In genomic region chr21:36908260-36908908, GRCh38 we compare ENCODE assay signal across 17 cellular contexts. TPM values are rescaled to one million over a fixed set of nuclear protein-coding genes. Genes with fewer than 3 reads are reported as not detected.
DNase-seq lines count a peak whose midpoint lies in the region; ATAC-seq and TF ChIP-seq lines count a peak whose summit lies in the region.
"Had no signal": no experiment of that assay in that cellular context is flagged by ENCODE, and none has a peak within 500 bp of the region (broad histone marks: within the 10 kb centered on the region; RNA-seq: fewer than 3 reads in every experiment).

No MANE protein-coding gene starts in this region.

- TF ChIP-seq POLR2A in heart left ventricle (IDR thresholded peaks at IDR 0.05) = no peak

- intact Hi-C loops in psoas muscle (cut with DNase I) (no loop called here), heart left ventricle (cut with DNase I) (no loop called here)

- H3K9me3 ChIP-seq in osteoblast (ENCODE audit: low read depth, low read length) = no peaks in the 10 kb centered on the region
- no peaks in the 10 kb centered on the region for H3K9me3 ChIP-seq in psoas muscle
- no peaks in the 10 kb centered on the region for H3K9me3 ChIP-seq in heart left ventricle
- H3K9me3 ChIP-seq: gastroesophageal sphincter, neutrophil, vagina had no signal

- peaks cover 16% of the 10 kb centered on the region for H3K79me2 ChIP-seq in osteoblast (ENCODE audit: insufficient read depth, low read length)

- no peaks in the 10 kb centered on the region for H3K27me3 Mint-ChIP-seq in activated T-cell treated with anti-CD3 and anti-CD28 coated beads, Interleukin-2, amount 50 U/mL, for 24 hours
- H3K27me3 Mint-ChIP-seq in activated T-cell treated with anti-CD3 and anti-CD28 coated beads, Interleukin-2, amount 50 U/mL, for 4 hours (ENCODE audit: low read depth) = no peaks in the 10 kb centered on the region

- peaks cover 48% of the 10 kb centered on the region for H3K4me1 Mint-ChIP-seq in activated T-cell treated with anti-CD3 and anti-CD28 coated beads, Interleukin-2, amount 50 U/mL, for 24 hours (ENCODE audit: low read depth)
- peaks cover 30% of the 10 kb centered on the region for H3K4me1 Mint-ChIP-seq in activated T-cell treated with anti-CD3 and anti-CD28 coated beads, Interleukin-2, amount 50 U/mL, for 4 hours (ENCODE audit: low read depth)

- TF ChIP-seq CTCF in choroid plexus epithelial cell (conservative IDR thresholded peaks at IDR 0.05; ENCODE audit: low read depth, low read length) (peak; percentile 27), osteoblast (IDR thresholded peaks at IDR 0.05; ENCODE audit: extremely low read depth, low read depth, low read length) (peak; percentile 29), psoas muscle (IDR thresholded peaks at IDR 0.05) (no peak), heart left ventricle (IDR thresholded peaks at IDR 0.05) (no peak)

- H3K27me3 ChIP-seq in osteoblast (ENCODE audit: insufficient read depth, low read length) = no peaks in the 10 kb centered on the region
- H3K27me3 ChIP-seq in psoas muscle (ENCODE audit: insufficient read depth in 3 of 3, low read length in 2 of 3) = no peaks in the 10 kb centered on the region
- H3K27me3 ChIP-seq in heart left ventricle = no peaks in the 10 kb centered on the region
- H3K27me3 ChIP-seq: gastroesophageal sphincter, neutrophil, vagina had no signal

- H3K4me1 ChIP-seq in osteoblast (ENCODE audit: insufficient read depth, low read length) = peaks cover 21% of the 10 kb centered on the region
- H3K4me1 ChIP-seq in psoas muscle = peaks cover 8% of the 10 kb centered on the region
- peaks cover 0 to 7% (median 0%) of the 10 kb centered on the region in 12 donors for H3K4me1 ChIP-seq in heart left ventricle
- H3K4me1 ChIP-seq: gastroesophageal sphincter, vagina had no signal

- peak overlapping the region; percentile 99 for H3K27ac ChIP-seq in osteoblast (ENCODE audit: low read depth, low read length)
- H3K27ac ChIP-seq in psoas muscle = no peak overlapping the region
- no peak overlapping the region for H3K27ac ChIP-seq in heart left ventricle
- H3K27ac ChIP-seq: gastroesophageal sphincter, neutrophil, vagina had no signal

- no peak for ATAC-seq in activated T-cell treated with anti-CD3 and anti-CD28 coated beads, Interleukin-2, amount 50 U/mL, for 4 hours
- ATAC-seq in psoas muscle = no peak
- no peak for ATAC-seq in heart left ventricle
- ATAC-seq: gastroesophageal sphincter; stimulated activated naive CD8-positive, alpha-beta T cell treated with anti-CD3 and anti-CD28 coated beads, Interleukin-15, Interleukin-2, amounts not matched to agents 100 U/mL and 50 U/mL, for 24 hours had no signal

- 87 to 95% (median 91%) methylated on average over 3 of the region's 3 CpGs for WGBS in psoas muscle, 3 donors
- 76 to 98% (median 88%) methylated on average over 3 of the region's 3 CpGs for WGBS in heart left ventricle, 4 donors

- no peak overlapping the region for H3K4me2 ChIP-seq in osteoblast (ENCODE audit: insufficient read depth, low read length)

- no peak overlapping the region for H3K4me3 ChIP-seq in choroid plexus epithelial cell (ENCODE audit: low read depth, low read length)
- H3K4me3 ChIP-seq in osteoblast (ENCODE audit: insufficient read depth, low read length) = no peak overlapping the region
- H3K4me3 ChIP-seq in psoas muscle = no peak overlapping the region
- no peak overlapping the region for H3K4me3 ChIP-seq in heart left ventricle
- H3K4me3 ChIP-seq: gastroesophageal sphincter, vagina had no signal

- H3K27ac Mint-ChIP-seq in activated T-cell treated with anti-CD3 and anti-CD28 coated beads, Interleukin-2, amount 50 U/mL, for 24 hours = peak overlapping the region; percentile 61

- H3K36me3 ChIP-seq in osteoblast (ENCODE audit: insufficient read depth, low read length) (no peaks in the 10 kb centered on the region), psoas muscle (ENCODE audit: insufficient read depth in 1 of 2, low read depth in 1 of 2) (no peaks in the 10 kb centered on the region), heart left ventricle (no peaks in the 10 kb centered on the region)
- H3K36me3 ChIP-seq: gastroesophageal sphincter, neutrophil, vagina had no signal

- no peak for DNase-seq in activated T-cell treated with anti-CD3 and anti-CD28 coated beads, Interleukin-2, amount 50 U/mL, for 24 hours
- no peak for DNase-seq in activated T-cell treated with anti-CD3 and anti-CD28 coated beads, Interleukin-2, amount 50 U/mL, for 4 hours
- peak; percentile 14 for DNase-seq in NCI-H226
- DNase-seq in choroid plexus epithelial cell (ENCODE audit: low read depth) = peak; percentile 37
- DNase-seq in osteoblast (ENCODE audit: insufficient read length, low spot score, missing footprints) = no peak
- no peak for DNase-seq in DMS153 treated with DMSO at 0.1 percent for 48 hours (lab: John Stamatoyannopoulos, UW; ENCODE audit: unreplicated experiment)
- no peak for DNase-seq in psoas muscle
- DNase-seq in heart left ventricle = no peak
- DNase-seq: activated CD4-positive, alpha-beta T cell treated with anti-CD3 and anti-CD28 coated beads for 4 hours; anterior cingulate cortex; mesendoderm; NCI-H2029 treated with DMSO at 0.1 percent for 48 hours; NCI-H774; stimulated activated naive CD8-positive, alpha-beta T cell treated with anti-CD3 and anti-CD28 coated beads, Interleukin-15, Interleukin-2, amounts not matched to agents 100 U/mL and 50 U/mL, for 24 hours had no signal

- H2AFZ ChIP-seq in osteoblast (ENCODE audit: low read length) = no peak overlapping the region

- H4K20me1 ChIP-seq in osteoblast (ENCODE audit: insufficient read depth, low read length) = peaks cover 5% of the 10 kb centered on the region

- H3K9me3 Mint-ChIP-seq in activated T-cell treated with anti-CD3 and anti-CD28 coated beads, Interleukin-2, amount 50 U/mL, for 24 hours = no peaks in the 10 kb centered on the region
- no peaks in the 10 kb centered on the region for H3K9me3 Mint-ChIP-seq in activated T-cell treated with anti-CD3 and anti-CD28 coated beads, Interleukin-2, amount 50 U/mL, for 4 hours

- peaks cover 7% of the 10 kb centered on the region for H3K36me3 Mint-ChIP-seq in activated T-cell treated with anti-CD3 and anti-CD28 coated beads, Interleukin-2, amount 50 U/mL, for 24 hours (ENCODE audit: low read depth)
- no peaks in the 10 kb centered on the region for H3K36me3 Mint-ChIP-seq in activated T-cell treated with anti-CD3 and anti-CD28 coated beads, Interleukin-2, amount 50 U/mL, for 4 hours (ENCODE audit: insufficient read depth)

- H3K4me3 Mint-ChIP-seq in activated T-cell treated with anti-CD3 and anti-CD28 coated beads, Interleukin-2, amount 50 U/mL, for 24 hours = no peak overlapping the region
- no peak overlapping the region for H3K4me3 Mint-ChIP-seq in activated T-cell treated with anti-CD3 and anti-CD28 coated beads, Interleukin-2, amount 50 U/mL, for 4 hours

RNA-seq across cellular contexts. Expression of gene HLCS, which starts 58.1 kb away (rescaled TPM):
- 1 to 10 TPM; 7.1 to 8.6 (median 8.3) TPM for total RNA-seq in activated T-cell treated with anti-CD3 and anti-CD28 coated beads, Interleukin-2, amount 50 U/mL, for 4 hours
- total RNA-seq in osteoblast = 51.9 and 59.7 TPM in 2 replicates
- total RNA-seq in psoas muscle = 10 to 100 TPM in 3 of 4 donors, 1 to 10 TPM in 1; 8.1 to 13.5 (median 11.6) TPM
- polyA plus RNA-seq in psoas muscle = 1 to 10 TPM; 3.6 to 5.1 (median 3.7) TPM
- total RNA-seq in heart left ventricle = 10 to 100 TPM in 2 of 9 donors, 1 to 10 TPM in 7; 5.3 to 15.2 (median 7.1) TPM
- 1 to 10 TPM; 1.8 to 4.9 TPM for polyA plus RNA-seq in heart left ventricle

Comparison
In these comparisons a context has a peak if more than half of its experiments do, and no peak if none do; other contexts are left out.
1. DNase-seq: peak in NCI-H226 (single experiment) and choroid plexus epithelial cell (single experiment); none in activated T-cell treated with anti-CD3 and anti-CD28 coated beads, Interleukin-2, amount 50 U/mL, for 24 hours (single experiment), activated T-cell treated with anti-CD3 and anti-CD28 coated beads, Interleukin-2, amount 50 U/mL, for 4 hours (single experiment), osteoblast (single experiment), DMS153 treated with DMSO at 0.1 percent for 48 hours (single experiment), psoas muscle (0 of 2) and heart left ventricle (0 of 5).
2. CTCF ChIP-seq: peak in choroid plexus epithelial cell (single experiment) and osteoblast (single experiment); none in psoas muscle (single experiment) and heart left ventricle (0 of 12).